ENCODE assay signal across 1 cellular context in the genomic region with DNA sequence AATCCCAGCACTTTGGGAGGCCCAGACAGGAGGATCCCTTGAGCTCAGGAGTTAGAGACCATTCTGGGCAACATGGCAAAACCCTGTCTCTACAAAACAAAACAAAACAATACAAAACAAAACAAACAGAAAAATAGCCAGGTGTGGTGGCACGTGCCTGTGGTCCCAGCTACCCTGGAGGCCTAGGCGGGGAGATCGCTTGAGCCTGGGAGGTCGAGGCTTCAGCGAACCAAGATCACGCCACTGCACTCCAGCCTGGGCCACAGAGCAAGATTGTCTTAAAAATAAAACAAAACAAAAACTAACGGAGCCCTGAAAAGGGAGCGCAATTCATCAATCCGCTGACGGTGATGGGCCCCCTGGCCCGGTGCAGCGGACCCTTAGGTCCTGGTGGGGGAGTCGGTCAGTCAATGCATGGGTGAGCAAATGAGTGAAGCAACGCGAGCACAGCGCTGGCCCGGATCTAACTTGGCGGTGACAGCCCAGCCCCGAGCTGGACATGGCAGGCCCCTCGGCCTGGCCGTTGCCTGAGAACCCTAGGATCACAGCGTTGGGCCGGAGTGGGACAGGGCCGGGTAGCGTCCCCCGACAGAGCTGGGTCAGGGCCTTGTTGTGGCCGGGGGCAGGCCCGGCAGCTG.
A peak's percentile ranks its signal among the peaks of the same experiment; 100 is the strongest.
TF ChIP-seq lines count a peak whose summit lies in the region.

No MANE protein-coding gene starts in this region.

TF ChIP-seq in GM12878, 131 proteins besides CTCF, POLR2A, EP300 and RAD21 (continues in another document):
- TF ChIP-seq BMI1 (IDR thresholded peaks at IDR 0.05; ENCODE audit: borderline replicate concordance) (no peak), STAT3 (IDR thresholded peaks at IDR 0.05; ENCODE audit: low read depth, low read length) (no peak), ZNF207 (IDR thresholded peaks at IDR 0.05; ENCODE audit: borderline replicate concordance) (peak; percentile 67; the same call in 1 of the 2 replicates), NFYA (IDR thresholded peaks at IDR 0.05; ENCODE audit: borderline replicate concordance, low read depth, low read length) (no peak), PAX8 (IDR thresholded peaks at IDR 0.05) (no peak), KDM1A (IDR thresholded peaks at IDR 0.05; ENCODE audit: borderline replicate concordance) (no peak), CHD4 (IDR thresholded peaks at IDR 0.05) (no peak), SP1 (IDR thresholded peaks at IDR 0.05; ENCODE audit: low read depth, low read length) (no peak), TBL1XR1 (IDR thresholded peaks at IDR 0.05; ENCODE audit: low read depth, low read length) (no peak), ESRRA (IDR thresholded peaks at IDR 0.05; ENCODE audit: low read length) (no peak), NFXL1 (IDR thresholded peaks at IDR 0.05; ENCODE audit: borderline replicate concordance) (no peak), ASH2L (IDR thresholded peaks at IDR 0.05; ENCODE audit: borderline replicate concordance, low read depth) (no peak), RFX5 (IDR thresholded peaks at IDR 0.05; ENCODE audit: low read depth, low read length) (no peak), MYB (IDR thresholded peaks at IDR 0.05; ENCODE audit: borderline replicate concordance, low read depth, low read length) (no peak), SMC3 (IDR thresholded peaks at IDR 0.05; ENCODE audit: borderline replicate concordance, low read length) (no peak; the same call in 1 of the 2 replicates), CHD1 (IDR thresholded peaks at IDR 0.05; ENCODE audit: low read depth, low read length) (peak; percentile 7; the same call in 1 of the 2 replicates), NR2C1 (IDR thresholded peaks at IDR 0.05) (no peak), SUZ12 (IDR thresholded peaks at IDR 0.05; ENCODE audit: unreplicated experiment) (no peak), LARP7 (IDR thresholded peaks at IDR 0.05) (no peak), WRNIP1 (IDR thresholded peaks at IDR 0.05; ENCODE audit: borderline replicate concordance, low read depth, low read length) (no peak), CREM (IDR thresholded peaks at IDR 0.05; ENCODE audit: low read depth) (no peak), POLR2AphosphoS2 (IDR thresholded peaks at IDR 0.05; ENCODE audit: low read depth, low read length) (no peak; the same call in 1 of the 2 replicates), ZNF384 (IDR thresholded peaks at IDR 0.05; ENCODE audit: borderline replicate concordance, low read depth, low read length) (no peak), PAX5 (IDR thresholded peaks at IDR 0.05; ENCODE audit: borderline replicate concordance, low read depth, low read length) (peak; percentile 32; the same call in 1 of the 2 replicates), NR2F1 (conservative IDR thresholded peaks at IDR 0.05) (no peak), TCF7 (IDR thresholded peaks at IDR 0.05; ENCODE audit: borderline replicate concordance) (no peak), POLR2AphosphoS5 (IDR thresholded peaks at IDR 0.05; ENCODE audit: low read length) (peak; percentile 83), HDAC6 (IDR thresholded peaks at IDR 0.05; ENCODE audit: unreplicated experiment) (no peak), CEBPB (IDR thresholded peaks at IDR 0.05; ENCODE audit: borderline replicate concordance in 1 of 2, low read depth in 2 of 2, low read length in 2 of 2) (no peak), JUNB (IDR thresholded peaks at IDR 0.05) (no peak)
- TF ChIP-seq, protein P1, sequence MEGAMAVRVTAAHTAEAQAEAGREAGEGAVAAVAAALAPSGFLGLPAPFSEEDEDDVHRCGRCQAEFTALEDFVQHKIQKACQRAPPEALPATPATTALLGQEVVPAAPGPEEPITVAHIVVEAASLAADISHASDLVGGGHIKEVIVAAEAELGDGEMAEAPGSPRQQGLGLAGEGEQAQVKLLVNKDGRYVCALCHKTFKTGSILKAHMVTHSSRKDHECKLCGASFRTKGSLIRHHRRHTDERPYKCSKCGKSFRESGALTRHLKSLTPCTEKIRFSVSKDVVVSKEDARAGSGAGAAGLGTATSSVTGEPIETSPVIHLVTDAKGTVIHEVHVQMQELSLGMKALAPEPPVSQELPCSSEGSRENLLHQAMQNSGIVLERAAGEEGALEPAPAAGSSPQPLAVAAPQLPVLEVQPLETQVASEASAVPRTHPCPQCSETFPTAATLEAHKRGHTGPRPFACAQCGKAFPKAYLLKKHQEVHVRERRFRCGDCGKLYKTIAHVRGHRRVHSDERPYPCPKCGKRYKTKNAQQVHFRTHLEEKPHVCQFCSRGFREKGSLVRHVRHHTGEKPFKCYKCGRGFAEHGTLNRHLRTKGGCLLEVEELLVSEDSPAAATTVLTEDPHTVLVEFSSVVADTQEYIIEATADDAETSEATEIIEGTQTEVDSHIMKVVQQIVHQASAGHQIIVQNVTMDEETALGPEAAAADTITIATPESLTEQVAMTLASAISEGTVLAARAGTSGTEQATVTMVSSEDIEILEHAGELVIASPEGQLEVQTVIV (IDR thresholded peaks at IDR 0.05; ENCODE audit: borderline replicate concordance, partially characterized antibody), result no peak
- TF ChIP-seq, protein P2, sequence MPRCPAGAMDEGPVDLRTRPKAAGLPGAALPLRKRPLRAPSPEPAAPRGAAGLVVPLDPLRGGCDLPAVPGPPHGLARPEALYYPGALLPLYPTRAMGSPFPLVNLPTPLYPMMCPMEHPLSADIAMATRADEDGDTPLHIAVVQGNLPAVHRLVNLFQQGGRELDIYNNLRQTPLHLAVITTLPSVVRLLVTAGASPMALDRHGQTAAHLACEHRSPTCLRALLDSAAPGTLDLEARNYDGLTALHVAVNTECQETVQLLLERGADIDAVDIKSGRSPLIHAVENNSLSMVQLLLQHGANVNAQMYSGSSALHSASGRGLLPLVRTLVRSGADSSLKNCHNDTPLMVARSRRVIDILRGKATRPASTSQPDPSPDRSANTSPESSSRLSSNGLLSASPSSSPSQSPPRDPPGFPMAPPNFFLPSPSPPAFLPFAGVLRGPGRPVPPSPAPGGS (IDR thresholded peaks at IDR 0.05; ENCODE audit: borderline replicate concordance, insufficient read depth, low read depth, low read length, poor library complexity, severe bottlenecking), result no peak
- TF ChIP-seq, protein P3, sequence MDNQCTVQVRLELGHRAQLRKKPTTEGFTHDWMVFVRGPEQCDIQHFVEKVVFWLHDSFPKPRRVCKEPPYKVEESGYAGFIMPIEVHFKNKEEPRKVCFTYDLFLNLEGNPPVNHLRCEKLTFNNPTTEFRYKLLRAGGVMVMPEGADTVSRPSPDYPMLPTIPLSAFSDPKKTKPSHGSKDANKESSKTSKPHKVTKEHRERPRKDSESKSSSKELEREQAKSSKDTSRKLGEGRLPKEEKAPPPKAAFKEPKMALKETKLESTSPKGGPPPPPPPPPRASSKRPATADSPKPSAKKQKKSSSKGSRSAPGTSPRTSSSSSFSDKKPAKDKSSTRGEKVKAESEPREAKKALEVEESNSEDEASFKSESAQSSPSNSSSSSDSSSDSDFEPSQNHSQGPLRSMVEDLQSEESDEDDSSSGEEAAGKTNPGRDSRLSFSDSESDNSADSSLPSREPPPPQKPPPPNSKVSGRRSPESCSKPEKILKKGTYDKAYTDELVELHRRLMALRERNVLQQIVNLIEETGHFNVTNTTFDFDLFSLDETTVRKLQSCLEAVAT (IDR thresholded peaks at IDR 0.05), result peak; percentile 98
- TF ChIP-seq, protein P4, sequence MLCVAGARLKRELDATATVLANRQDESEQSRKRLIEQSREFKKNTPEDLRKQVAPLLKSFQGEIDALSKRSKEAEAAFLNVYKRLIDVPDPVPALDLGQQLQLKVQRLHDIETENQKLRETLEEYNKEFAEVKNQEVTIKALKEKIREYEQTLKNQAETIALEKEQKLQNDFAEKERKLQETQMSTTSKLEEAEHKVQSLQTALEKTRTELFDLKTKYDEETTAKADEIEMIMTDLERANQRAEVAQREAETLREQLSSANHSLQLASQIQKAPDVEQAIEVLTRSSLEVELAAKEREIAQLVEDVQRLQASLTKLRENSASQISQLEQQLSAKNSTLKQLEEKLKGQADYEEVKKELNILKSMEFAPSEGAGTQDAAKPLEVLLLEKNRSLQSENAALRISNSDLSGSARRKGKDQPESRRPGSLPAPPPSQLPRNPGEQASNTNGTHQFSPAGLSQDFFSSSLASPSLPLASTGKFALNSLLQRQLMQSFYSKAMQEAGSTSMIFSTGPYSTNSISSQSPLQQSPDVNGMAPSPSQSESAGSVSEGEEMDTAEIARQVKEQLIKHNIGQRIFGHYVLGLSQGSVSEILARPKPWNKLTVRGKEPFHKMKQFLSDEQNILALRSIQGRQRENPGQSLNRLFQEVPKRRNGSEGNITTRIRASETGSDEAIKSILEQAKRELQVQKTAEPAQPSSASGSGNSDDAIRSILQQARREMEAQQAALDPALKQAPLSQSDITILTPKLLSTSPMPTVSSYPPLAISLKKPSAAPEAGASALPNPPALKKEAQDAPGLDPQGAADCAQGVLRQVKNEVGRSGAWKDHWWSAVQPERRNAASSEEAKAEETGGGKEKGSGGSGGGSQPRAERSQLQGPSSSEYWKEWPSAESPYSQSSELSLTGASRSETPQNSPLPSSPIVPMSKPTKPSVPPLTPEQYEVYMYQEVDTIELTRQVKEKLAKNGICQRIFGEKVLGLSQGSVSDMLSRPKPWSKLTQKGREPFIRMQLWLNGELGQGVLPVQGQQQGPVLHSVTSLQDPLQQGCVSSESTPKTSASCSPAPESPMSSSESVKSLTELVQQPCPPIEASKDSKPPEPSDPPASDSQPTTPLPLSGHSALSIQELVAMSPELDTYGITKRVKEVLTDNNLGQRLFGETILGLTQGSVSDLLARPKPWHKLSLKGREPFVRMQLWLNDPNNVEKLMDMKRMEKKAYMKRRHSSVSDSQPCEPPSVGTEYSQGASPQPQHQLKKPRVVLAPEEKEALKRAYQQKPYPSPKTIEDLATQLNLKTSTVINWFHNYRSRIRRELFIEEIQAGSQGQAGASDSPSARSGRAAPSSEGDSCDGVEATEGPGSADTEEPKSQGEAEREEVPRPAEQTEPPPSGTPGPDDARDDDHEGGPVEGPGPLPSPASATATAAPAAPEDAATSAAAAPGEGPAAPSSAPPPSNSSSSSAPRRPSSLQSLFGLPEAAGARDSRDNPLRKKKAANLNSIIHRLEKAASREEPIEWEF (IDR thresholded peaks at IDR 0.05; ENCODE audit: insufficient replicate concordance, low read depth, low read length), result no peak
- TF ChIP-seq, protein P5, sequence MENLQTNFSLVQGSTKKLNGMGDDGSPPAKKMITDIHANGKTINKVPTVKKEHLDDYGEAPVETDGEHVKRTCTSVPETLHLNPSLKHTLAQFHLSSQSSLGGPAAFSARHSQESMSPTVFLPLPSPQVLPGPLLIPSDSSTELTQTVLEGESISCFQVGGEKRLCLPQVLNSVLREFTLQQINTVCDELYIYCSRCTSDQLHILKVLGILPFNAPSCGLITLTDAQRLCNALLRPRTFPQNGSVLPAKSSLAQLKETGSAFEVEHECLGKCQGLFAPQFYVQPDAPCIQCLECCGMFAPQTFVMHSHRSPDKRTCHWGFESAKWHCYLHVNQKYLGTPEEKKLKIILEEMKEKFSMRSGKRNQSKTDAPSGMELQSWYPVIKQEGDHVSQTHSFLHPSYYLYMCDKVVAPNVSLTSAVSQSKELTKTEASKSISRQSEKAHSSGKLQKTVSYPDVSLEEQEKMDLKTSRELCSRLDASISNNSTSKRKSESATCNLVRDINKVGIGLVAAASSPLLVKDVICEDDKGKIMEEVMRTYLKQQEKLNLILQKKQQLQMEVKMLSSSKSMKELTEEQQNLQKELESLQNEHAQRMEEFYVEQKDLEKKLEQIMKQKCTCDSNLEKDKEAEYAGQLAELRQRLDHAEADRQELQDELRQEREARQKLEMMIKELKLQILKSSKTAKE (IDR thresholded peaks at IDR 0.05; ENCODE audit: low read depth, poor library complexity, severe bottlenecking), result peak; percentile 11
- TF ChIP-seq, protein P6, sequence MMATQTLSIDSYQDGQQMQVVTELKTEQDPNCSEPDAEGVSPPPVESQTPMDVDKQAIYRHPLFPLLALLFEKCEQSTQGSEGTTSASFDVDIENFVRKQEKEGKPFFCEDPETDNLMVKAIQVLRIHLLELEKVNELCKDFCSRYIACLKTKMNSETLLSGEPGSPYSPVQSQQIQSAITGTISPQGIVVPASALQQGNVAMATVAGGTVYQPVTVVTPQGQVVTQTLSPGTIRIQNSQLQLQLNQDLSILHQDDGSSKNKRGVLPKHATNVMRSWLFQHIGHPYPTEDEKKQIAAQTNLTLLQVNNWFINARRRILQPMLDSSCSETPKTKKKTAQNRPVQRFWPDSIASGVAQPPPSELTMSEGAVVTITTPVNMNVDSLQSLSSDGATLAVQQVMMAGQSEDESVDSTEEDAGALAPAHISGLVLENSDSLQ (IDR thresholded peaks at IDR 0.05), result peak; percentile 55
- TF ChIP-seq, protein P7, sequence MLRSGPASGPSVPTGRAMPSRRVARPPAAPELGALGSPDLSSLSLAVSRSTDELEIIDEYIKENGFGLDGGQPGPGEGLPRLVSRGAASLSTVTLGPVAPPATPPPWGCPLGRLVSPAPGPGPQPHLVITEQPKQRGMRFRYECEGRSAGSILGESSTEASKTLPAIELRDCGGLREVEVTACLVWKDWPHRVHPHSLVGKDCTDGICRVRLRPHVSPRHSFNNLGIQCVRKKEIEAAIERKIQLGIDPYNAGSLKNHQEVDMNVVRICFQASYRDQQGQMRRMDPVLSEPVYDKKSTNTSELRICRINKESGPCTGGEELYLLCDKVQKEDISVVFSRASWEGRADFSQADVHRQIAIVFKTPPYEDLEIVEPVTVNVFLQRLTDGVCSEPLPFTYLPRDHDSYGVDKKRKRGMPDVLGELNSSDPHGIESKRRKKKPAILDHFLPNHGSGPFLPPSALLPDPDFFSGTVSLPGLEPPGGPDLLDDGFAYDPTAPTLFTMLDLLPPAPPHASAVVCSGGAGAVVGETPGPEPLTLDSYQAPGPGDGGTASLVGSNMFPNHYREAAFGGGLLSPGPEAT (IDR thresholded peaks at IDR 0.05; ENCODE audit: low read depth), result 0 out of 2 replicates have a peak, but pooled peaks have one; percentile 11
- TF ChIP-seq, protein P8, sequence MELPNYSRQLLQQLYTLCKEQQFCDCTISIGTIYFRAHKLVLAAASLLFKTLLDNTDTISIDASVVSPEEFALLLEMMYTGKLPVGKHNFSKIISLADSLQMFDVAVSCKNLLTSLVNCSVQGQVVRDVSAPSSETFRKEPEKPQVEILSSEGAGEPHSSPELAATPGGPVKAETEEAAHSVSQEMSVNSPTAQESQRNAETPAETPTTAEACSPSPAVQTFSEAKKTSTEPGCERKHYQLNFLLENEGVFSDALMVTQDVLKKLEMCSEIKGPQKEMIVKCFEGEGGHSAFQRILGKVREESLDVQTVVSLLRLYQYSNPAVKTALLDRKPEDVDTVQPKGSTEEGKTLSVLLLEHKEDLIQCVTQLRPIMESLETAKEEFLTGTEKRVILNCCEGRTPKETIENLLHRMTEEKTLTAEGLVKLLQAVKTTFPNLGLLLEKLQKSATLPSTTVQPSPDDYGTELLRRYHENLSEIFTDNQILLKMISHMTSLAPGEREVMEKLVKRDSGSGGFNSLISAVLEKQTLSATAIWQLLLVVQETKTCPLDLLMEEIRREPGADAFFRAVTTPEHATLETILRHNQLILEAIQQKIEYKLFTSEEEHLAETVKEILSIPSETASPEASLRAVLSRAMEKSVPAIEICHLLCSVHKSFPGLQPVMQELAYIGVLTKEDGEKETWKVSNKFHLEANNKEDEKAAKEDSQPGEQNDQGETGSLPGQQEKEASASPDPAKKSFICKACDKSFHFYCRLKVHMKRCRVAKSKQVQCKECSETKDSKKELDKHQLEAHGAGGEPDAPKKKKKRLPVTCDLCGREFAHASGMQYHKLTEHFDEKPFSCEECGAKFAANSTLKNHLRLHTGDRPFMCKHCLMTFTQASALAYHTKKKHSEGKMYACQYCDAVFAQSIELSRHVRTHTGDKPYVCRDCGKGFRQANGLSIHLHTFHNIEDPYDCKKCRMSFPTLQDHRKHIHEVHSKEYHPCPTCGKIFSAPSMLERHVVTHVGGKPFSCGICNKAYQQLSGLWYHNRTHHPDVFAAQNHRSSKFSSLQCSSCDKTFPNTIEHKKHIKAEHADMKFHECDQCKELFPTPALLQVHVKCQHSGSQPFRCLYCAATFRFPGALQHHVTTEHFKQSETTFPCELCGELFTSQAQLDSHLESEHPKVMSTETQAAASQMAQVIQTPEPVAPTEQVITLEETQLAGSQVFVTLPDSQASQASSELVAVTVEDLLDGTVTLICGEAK (IDR thresholded peaks at IDR 0.05; ENCODE audit: borderline replicate concordance), result 0 out of 2 replicates have a peak, but pooled peaks have one; percentile 12
